8 cellular contexts compared by ENCODE assay signal in genomic region chr11:59680287-59681154, GRCh38. TPM values are rescaled to one million over a fixed set of nuclear protein-coding genes. Genes with fewer than 3 reads are reported as not detected.
DNase-seq lines count a peak whose midpoint lies in the region; ATAC-seq, FAIRE-seq and TF ChIP-seq lines count a peak whose summit lies in the region.

No MANE protein-coding gene starts in this region.

- no peaks in the 10 kb centered on the region for H4K20me1 ChIP-seq in GM12878 (ENCODE audit: control insufficient read depth, insufficient read depth)

- intact Hi-C loops in GM12878 (cut with micrococcal nuclease; ENCODE audit: unreplicated experiment), result loop anchor here (1.0 kb wide), 1 partner anchor 143 kb away; no protein-coding TSS in a partner anchor

- RAD21 ChIA-PET in GM12878 (lab: Charles Lee; ENCODE audit: unreplicated experiment), result interaction anchor here (1.4 to 1.7 kb wide), 3 partner anchors 9 to 143 kb away, joined by 4 to 7 read pairs (median 6); no protein-coding TSS in a partner anchor

- no TSS peak for BruUV-seq in GM12878 (replicated peaks; lab: Mats Ljungman, UMichigan)

- H3K4me2 ChIP-seq in GM12878 (ENCODE audit: control insufficient read depth, insufficient read depth), result no peak overlapping the region

- H3K4me3 ChIP-seq in GM12878, result no peak overlapping the region

- no peaks in the 10 kb centered on the region for H3K36me3 ChIP-seq in GM12878 (ENCODE audit: control insufficient read depth in 2 of 2, insufficient read depth in 2 of 2, low read length in 1 of 2)

- H3K36me3 Mint-ChIP-seq in immature natural killer cell, result no peaks in the 10 kb centered on the region

- peak; percentile 78 for TF ChIP-seq RAD21 in GM12878 (IDR thresholded peaks at IDR 0.05; ENCODE audit: insufficient read depth, low read depth, low read length)

- TF ChIP-seq EP300 in GM12878 (IDR thresholded peaks at IDR 0.05; ENCODE audit: borderline replicate concordance in 1 of 2, control insufficient read depth in 1 of 2, low read depth in 2 of 2, low read length in 2 of 2), result no peak

- peak; percentile 5 to 39 for DNase-seq in SHP77 (lab: John Stamatoyannopoulos, UW)
- DNase-seq in SHP77 treated with DMSO at 0.1 percent for 48 hours (lab: John Stamatoyannopoulos, UW), result no peak
- DNase-seq in NCI-H1092 treated with DMSO at 0.1 percent for 48 hours (lab: John Stamatoyannopoulos, UW), result peak; percentile 58
- DNase-seq in T-helper 22 cell (ENCODE audit: low read depth), result peak; percentile 7
- DNase-seq in GM12878 (ENCODE audit: low read depth, low spot score), result peak; percentile 20
- peak; percentile 35 to 50 (median 36) for DNase-seq in immature natural killer cell
- peak; percentile 38 for DNase-seq in stimulated activated CD4-positive, alpha-beta T cell treated with anti-CD3 and anti-CD28 coated beads, Interleukin-1b, Interleukin-23, amount 100 ng/mL, for 48 hours

- peaks cover 0 to 8% (median 4%) of the 10 kb centered on the region in 3 donors for H3K27me3 Mint-ChIP-seq in immature natural killer cell (ENCODE audit: low read depth in 3 of 3)

- no peak overlapping the region for H2AFZ ChIP-seq in GM12878 (ENCODE audit: control insufficient read depth, low read depth, low read length)

- H3K4me3 Mint-ChIP-seq in immature natural killer cell, result no peak overlapping the region

- no peak overlapping the region for H3K27ac ChIP-seq in GM12878 (ENCODE audit: control insufficient read depth, insufficient read depth)

- 88% methylated on average over 1 of the region's 1 CpG for WGBS in GM12878 (ENCODE audit: insufficient coverage, insufficient replicate concordance, low lambda C conversion rate, missing lambda C conversion rate)

- no peak for TF ChIP-seq POLR2A in GM12878 (IDR thresholded peaks at IDR 0.05; ENCODE audit: low read depth, low read length)

- POLR2A ChIA-PET in GM12878 (lab: Charles Lee), result no interaction called here

- no peaks in the 10 kb centered on the region for H3K4me1 Mint-ChIP-seq in immature natural killer cell

- no peaks in the 10 kb centered on the region for H3K4me1 ChIP-seq in GM12878 (ENCODE audit: control insufficient read depth, insufficient read depth, low read length)

- no peak overlapping the region for H3K27ac Mint-ChIP-seq in immature natural killer cell

- no peaks in the 10 kb centered on the region for H3K79me2 ChIP-seq in GM12878 (ENCODE audit: control insufficient read depth, insufficient read depth, low read length)

- no peaks in the 10 kb centered on the region for H3K9me3 ChIP-seq in GM12878 (replicated peaks; ENCODE audit: control insufficient read depth, insufficient read depth, low read length)

- no peak overlapping the region for H3K9ac ChIP-seq in GM12878 (ENCODE audit: control insufficient read depth, insufficient read depth, low read length)

- peak; percentile 61 for FAIRE-seq in GM12878 (lab: Jason Lieb, UNC)

- H3K9me3 Mint-ChIP-seq in immature natural killer cell, result peaks cover 0 to 1% (median 0%) of the 10 kb centered on the region in 6 donors

- SMC1A ChIA-PET in GM12878 (lab: Charles Lee; ENCODE audit: uncharacterized antibody, unreplicated experiment), result interaction anchor here (0.6 to 2.7 kb wide), 4 partner anchors 12 to 143 kb away, joined by 3 to 11 read pairs (median 4); partner anchors contain the start of gene PATL1

- peak; percentile 87 for ATAC-seq in HG02610 (IDR thresholded peaks at IDR 0.05; ENCODE audit: unreplicated experiment)
- peak; percentile 99 for ATAC-seq in GM12878

- peak; percentile 76 to 92 (median 80) for TF ChIP-seq CTCF in GM12878 (IDR thresholded peaks at IDR 0.05 in 2 of 3, conservative IDR thresholded peaks at IDR 0.05 in 1 of 3; ENCODE audit: control insufficient read depth in 2 of 3, extremely low read depth in 1 of 3, insufficient read depth in 1 of 3, low read depth in 3 of 3, low read length in 3 of 3)

- no peaks in the 10 kb centered on the region for H3K27me3 ChIP-seq in GM12878 (replicated peaks in 1 of 2; ENCODE audit: control insufficient read depth in 2 of 2, insufficient read depth in 2 of 2, low read length in 1 of 2)

- in situ Hi-C loops in GM12878 (cut with MboI), result loop anchor here (25.0 kb wide), 1 partner anchor 393 kb away; no protein-coding TSS in a partner anchor

- CTCF ChIA-PET in GM12878 (lab: Yijun Ruan, JAX), result interaction anchor here (0.6 to 3.4 kb wide), 11 partner anchors 9 to 510 kb away, joined by 3 to 27 read pairs (median 3); partner anchors contain the start of gene PATL1

TF ChIP-seq in GM12878, 131 proteins besides CTCF, POLR2A, EP300 and RAD21:
- TF ChIP-seq PAX8 (IDR thresholded peaks at IDR 0.05), result no peak
- TF ChIP-seq ZBTB11 (CRISPR knock-in tag; IDR thresholded peaks at IDR 0.05), result no peak
- TF ChIP-seq SMC3 (IDR thresholded peaks at IDR 0.05; ENCODE audit: borderline replicate concordance, low read length), result peak; percentile 69; the same call in 1 of the 2 replicates
- TF ChIP-seq SPI1 (IDR thresholded peaks at IDR 0.05; ENCODE audit: borderline replicate concordance, insufficient read depth, low read depth, low read length), result no peak

RNA-seq across cellular contexts. Expression of gene PATL1, which starts 11.7 kb away (rescaled TPM):
- total RNA-seq in GM12878 (2013; cell fraction: nucleolus; rRNA removed), result 47.8 and 48.7 TPM in 2 replicates
- 12.9 TPM in 2 replicates for total RNA-seq in GM12878 (2014; rRNA removed)
- 16.9 TPM in 2 replicates for total RNA-seq in GM12878 (2014; rRNA removed; fragmentation: Illumina TruSeq; extraction: Trizol)
- 39.3 and 41.5 TPM in 2 replicates for total RNA-seq in GM12878 (2021)
- polyA plus RNA-seq in GM12878 (2011; ENCODE audit: low read depth), result 28.9 TPM
- 51.1 and 61.0 TPM in 2 replicates for polyA plus RNA-seq in GM12878 (2011; rRNA removed)
- polyA plus RNA-seq in GM12878 (2011; cell fraction: cytosol; rRNA removed), result 57.8 and 80.3 TPM in 2 replicates
- polyA plus RNA-seq in GM12878 (2011; cell fraction: nucleus; rRNA removed), result 48.6 and 52.8 TPM in 2 replicates
- polyA plus RNA-seq in GM12878 (2012), result 33.7 and 38.8 TPM in 2 replicates
- polyA plus RNA-seq in GM12878 (2014; fragmentation: Illumina TruSeq; extraction: Trizol), result 62.0 and 71.3 TPM in 2 replicates
- polyA plus RNA-seq in GM12878 (2014; fragmentation: Nextera tagmentation; extraction: Ambion mirVana), result 1 to 10 TPM; 5.3 to 5.9 TPM
- 25.7 and 30.0 TPM in 2 replicates for polyA plus RNA-seq in GM12878 (2014; rRNA removed)
- polyA plus RNA-seq in GM12878 (2016; fragmentation: Nextera tagmentation; extraction: Ambion mirVana), result 1 to 10 TPM; 8.9 to 9.2 TPM
- polyA minus RNA-seq in GM12878 (2011; rRNA and poly(A)+ RNA removed), result 44.2 TPM in 2 replicates
- polyA minus RNA-seq in GM12878 (2011; cell fraction: cytosol; rRNA and poly(A)+ RNA removed), result 15.1 and 15.4 TPM in 2 replicates
- 16.8 and 23.8 TPM in 2 replicates for polyA minus RNA-seq in GM12878 (2011; cell fraction: nucleus; rRNA and poly(A)+ RNA removed)
- 1 to 10 TPM; 2.2 to 6.2 (median 2.4) TPM for polyA plus RNA-seq in immature natural killer cell

RNA-seq across cellular contexts. Expression of gene OR10V1, which starts 33.1 kb away (rescaled TPM):
- total RNA-seq in GM12878 (2013; cell fraction: nucleolus; rRNA removed), result not detected in 2 replicates
- total RNA-seq in GM12878 (2014; rRNA removed) (not detected in 2 replicates), GM12878 (2014; rRNA removed; fragmentation: Illumina TruSeq; extraction: Trizol) (not detected in 2 replicates), GM12878 (2021) (not detected in 2 replicates)
- not detected for polyA plus RNA-seq in GM12878 (2011; ENCODE audit: low read depth)
- polyA plus RNA-seq in GM12878 (2011; rRNA removed) (not detected in 2 replicates), GM12878 (2014; fragmentation: Illumina TruSeq; extraction: Trizol) (not detected in 2 replicates), GM12878 (2014; fragmentation: Nextera tagmentation; extraction: Ambion mirVana) (not detected), GM12878 (2014; rRNA removed) (not detected in 2 replicates), GM12878 (2016; fragmentation: Nextera tagmentation; extraction: Ambion mirVana) (not detected), immature natural killer cell (not detected)
- polyA plus RNA-seq in GM12878 (2011; cell fraction: cytosol; rRNA removed), result not detected in 2 replicates
- polyA plus RNA-seq in GM12878 (2011; cell fraction: nucleus; rRNA removed), result not detected in 2 replicates
- not detected in 2 replicates for polyA plus RNA-seq in GM12878 (2012)
- not detected in 2 replicates for polyA minus RNA-seq in GM12878 (2011; rRNA and poly(A)+ RNA removed)
- not detected in 2 replicates for polyA minus RNA-seq in GM12878 (2011; cell fraction: cytosol; rRNA and poly(A)+ RNA removed)
- not detected in 2 replicates for polyA minus RNA-seq in GM12878 (2011; cell fraction: nucleus; rRNA and poly(A)+ RNA removed)
